In the genomic region with DNA sequence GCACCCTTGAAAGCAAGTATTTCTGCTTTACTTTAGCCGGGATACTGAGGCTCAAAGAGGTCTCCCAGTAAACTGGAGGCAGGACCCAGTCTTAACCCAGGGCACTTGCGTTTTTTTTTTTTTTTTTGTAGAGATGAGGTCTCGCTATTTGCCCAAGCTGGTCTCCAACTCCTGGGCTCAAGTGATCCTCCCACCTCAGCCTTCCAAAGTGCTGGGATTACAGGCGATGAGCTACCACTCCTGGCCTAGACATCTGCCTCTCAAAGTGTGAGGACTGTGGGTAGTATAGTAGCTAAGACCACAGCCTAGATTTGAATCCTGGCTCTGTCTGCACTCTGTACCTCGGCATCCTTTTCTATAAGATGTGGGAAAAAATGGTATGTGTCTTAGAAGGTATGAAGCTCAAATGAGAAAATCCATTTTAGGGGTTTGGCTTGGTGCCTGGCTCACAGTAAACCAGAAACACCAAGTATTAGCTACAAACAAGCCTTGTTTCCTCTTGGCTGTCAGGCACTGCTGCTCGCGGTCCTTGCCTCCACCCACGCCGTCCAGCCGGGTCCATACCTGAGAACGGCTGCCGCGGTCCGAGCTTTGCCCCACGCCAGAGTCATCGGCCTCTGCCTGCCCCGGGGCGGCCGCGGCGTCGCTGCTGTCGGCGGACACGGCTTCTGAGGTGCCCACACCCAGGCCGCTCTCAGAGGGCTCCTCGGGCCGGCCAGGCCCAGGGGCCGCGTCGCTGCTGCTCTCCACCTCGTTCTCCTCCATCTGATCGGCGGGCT, we compare ENCODE assay signal across 1 cellular context.
TF ChIP-seq lines count a peak whose summit lies in the region.

No MANE protein-coding gene starts in this region.

TF ChIP-seq in HepG2, 621 proteins besides CTCF, POLR2A, EP300 and RAD21 (continued from another document and continues in another):
- TF ChIP-seq, protein P1, sequence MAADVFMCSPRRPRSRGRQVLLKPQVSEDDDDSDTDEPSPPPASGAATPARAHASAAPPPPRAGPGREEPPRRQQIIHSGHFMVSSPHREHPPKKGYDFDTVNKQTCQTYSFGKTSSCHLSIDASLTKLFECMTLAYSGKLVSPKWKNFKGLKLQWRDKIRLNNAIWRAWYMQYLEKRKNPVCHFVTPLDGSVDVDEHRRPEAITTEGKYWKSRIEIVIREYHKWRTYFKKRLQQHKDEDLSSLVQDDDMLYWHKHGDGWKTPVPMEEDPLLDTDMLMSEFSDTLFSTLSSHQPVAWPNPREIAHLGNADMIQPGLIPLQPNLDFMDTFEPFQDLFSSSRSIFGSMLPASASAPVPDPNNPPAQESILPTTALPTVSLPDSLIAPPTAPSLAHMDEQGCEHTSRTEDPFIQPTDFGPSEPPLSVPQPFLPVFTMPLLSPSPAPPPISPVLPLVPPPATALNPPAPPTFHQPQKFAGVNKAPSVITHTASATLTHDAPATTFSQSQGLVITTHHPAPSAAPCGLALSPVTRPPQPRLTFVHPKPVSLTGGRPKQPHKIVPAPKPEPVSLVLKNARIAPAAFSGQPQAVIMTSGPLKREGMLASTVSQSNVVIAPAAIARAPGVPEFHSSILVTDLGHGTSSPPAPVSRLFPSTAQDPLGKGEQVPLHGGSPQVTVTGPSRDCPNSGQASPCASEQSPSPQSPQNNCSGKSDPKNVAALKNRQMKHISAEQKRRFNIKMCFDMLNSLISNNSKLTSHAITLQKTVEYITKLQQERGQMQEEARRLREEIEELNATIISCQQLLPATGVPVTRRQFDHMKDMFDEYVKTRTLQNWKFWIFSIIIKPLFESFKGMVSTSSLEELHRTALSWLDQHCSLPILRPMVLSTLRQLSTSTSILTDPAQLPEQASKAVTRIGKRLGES (CRISPR knock-in tag; IDR thresholded peaks at IDR 0.05; ENCODE audit: borderline replicate concordance) = no peak
- TF ChIP-seq ZNF10 (CRISPR knock-in tag; IDR thresholded peaks at IDR 0.05; ENCODE audit: borderline replicate concordance, low read depth) (peak; percentile 66; the same call in 1 of the 2 replicates), NFIB (CRISPR knock-in tag; IDR thresholded peaks at IDR 0.05; ENCODE audit: borderline replicate concordance) (0 out of 2 replicates have a peak, but pooled peaks have one; percentile 61), ZNF598 (CRISPR knock-in tag; IDR thresholded peaks at IDR 0.05; ENCODE audit: borderline replicate concordance) (peak; percentile 7; the same call in 1 of the 2 replicates), TCF12 (IDR thresholded peaks at IDR 0.05) (no peak), TCF12 (CRISPR knock-in tag; IDR thresholded peaks at IDR 0.05) (peak; percentile 60; the same call in 1 of the 2 replicates), ZNF383 (CRISPR knock-in tag; IDR thresholded peaks at IDR 0.05; ENCODE audit: borderline replicate concordance) (peak; percentile 27; the same call in 1 of the 2 replicates), CHD2 (IDR thresholded peaks at IDR 0.05; ENCODE audit: low read depth, low read length) (no peak), ZNF570 (CRISPR knock-in tag; IDR thresholded peaks at IDR 0.05; ENCODE audit: borderline replicate concordance) (0 out of 2 replicates have a peak, but pooled peaks have one; percentile 16), ZNF678 (CRISPR knock-in tag; IDR thresholded peaks at IDR 0.05) (0 out of 2 replicates have a peak, but pooled peaks have one; percentile 94), GMEB2 (CRISPR knock-in tag; IDR thresholded peaks at IDR 0.05; ENCODE audit: low read depth) (no peak), CENPX (CRISPR knock-in tag; IDR thresholded peaks at IDR 0.05) (no peak), ARID3A (IDR thresholded peaks at IDR 0.05; ENCODE audit: low read depth, low read length) (no peak), KDM1A (CRISPR knock-in tag; IDR thresholded peaks at IDR 0.05) (no peak), MED8 (CRISPR knock-in tag; IDR thresholded peaks at IDR 0.05; ENCODE audit: insufficient replicate concordance) (peak; percentile 15), ZSCAN30 (CRISPR knock-in tag; IDR thresholded peaks at IDR 0.05) (no peak), ZNF317 (CRISPR knock-in tag; IDR thresholded peaks at IDR 0.05) (peak; percentile 10; the same call in 1 of the 2 replicates), ZBTB20 (CRISPR knock-in tag; IDR thresholded peaks at IDR 0.05; ENCODE audit: borderline replicate concordance, low read depth) (no peak), ZZZ3 (CRISPR knock-in tag; IDR thresholded peaks at IDR 0.05; ENCODE audit: borderline replicate concordance) (no peak), ZKSCAN5 (CRISPR knock-in tag; IDR thresholded peaks at IDR 0.05) (no peak), GATAD2A (CRISPR knock-in tag; IDR thresholded peaks at IDR 0.05) (no peak), MBNL3 (CRISPR knock-in tag; conservative IDR thresholded peaks at IDR 0.05) (no peak), ZFP36L2 (CRISPR knock-in tag; IDR thresholded peaks at IDR 0.05) (peak; percentile 46; the same call in 1 of the 2 replicates), ZNF3 (CRISPR knock-in tag; IDR thresholded peaks at IDR 0.05) (no peak), ZNF512 (CRISPR knock-in tag; IDR thresholded peaks at IDR 0.05) (no peak), CBFB (CRISPR knock-in tag; IDR thresholded peaks at IDR 0.05) (no peak), RORA (CRISPR knock-in tag; IDR thresholded peaks at IDR 0.05) (no peak), HMGA1 (CRISPR knock-in tag; conservative IDR thresholded peaks at IDR 0.05) (no peak), ARNT2 (CRISPR knock-in tag; IDR thresholded peaks at IDR 0.05; ENCODE audit: low read depth) (peak; percentile 59; the same call in 1 of the 2 replicates), ZNF549 (CRISPR knock-in tag; IDR thresholded peaks at IDR 0.05) (no peak)
- TF ChIP-seq, protein P2, sequence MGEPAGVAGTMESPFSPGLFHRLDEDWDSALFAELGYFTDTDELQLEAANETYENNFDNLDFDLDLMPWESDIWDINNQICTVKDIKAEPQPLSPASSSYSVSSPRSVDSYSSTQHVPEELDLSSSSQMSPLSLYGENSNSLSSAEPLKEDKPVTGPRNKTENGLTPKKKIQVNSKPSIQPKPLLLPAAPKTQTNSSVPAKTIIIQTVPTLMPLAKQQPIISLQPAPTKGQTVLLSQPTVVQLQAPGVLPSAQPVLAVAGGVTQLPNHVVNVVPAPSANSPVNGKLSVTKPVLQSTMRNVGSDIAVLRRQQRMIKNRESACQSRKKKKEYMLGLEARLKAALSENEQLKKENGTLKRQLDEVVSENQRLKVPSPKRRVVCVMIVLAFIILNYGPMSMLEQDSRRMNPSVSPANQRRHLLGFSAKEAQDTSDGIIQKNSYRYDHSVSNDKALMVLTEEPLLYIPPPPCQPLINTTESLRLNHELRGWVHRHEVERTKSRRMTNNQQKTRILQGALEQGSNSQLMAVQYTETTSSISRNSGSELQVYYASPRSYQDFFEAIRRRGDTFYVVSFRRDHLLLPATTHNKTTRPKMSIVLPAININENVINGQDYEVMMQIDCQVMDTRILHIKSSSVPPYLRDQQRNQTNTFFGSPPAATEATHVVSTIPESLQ (CRISPR knock-in tag; conservative IDR thresholded peaks at IDR 0.05) = no peak
- TF ChIP-seq, protein P3, sequence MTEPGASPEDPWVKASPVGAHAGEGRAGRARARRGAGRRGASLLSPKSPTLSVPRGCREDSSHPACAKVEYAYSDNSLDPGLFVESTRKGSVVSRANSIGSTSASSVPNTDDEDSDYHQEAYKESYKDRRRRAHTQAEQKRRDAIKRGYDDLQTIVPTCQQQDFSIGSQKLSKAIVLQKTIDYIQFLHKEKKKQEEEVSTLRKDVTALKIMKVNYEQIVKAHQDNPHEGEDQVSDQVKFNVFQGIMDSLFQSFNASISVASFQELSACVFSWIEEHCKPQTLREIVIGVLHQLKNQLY (CRISPR knock-in tag; IDR thresholded peaks at IDR 0.05) = no peak
- TF ChIP-seq, protein P4, sequence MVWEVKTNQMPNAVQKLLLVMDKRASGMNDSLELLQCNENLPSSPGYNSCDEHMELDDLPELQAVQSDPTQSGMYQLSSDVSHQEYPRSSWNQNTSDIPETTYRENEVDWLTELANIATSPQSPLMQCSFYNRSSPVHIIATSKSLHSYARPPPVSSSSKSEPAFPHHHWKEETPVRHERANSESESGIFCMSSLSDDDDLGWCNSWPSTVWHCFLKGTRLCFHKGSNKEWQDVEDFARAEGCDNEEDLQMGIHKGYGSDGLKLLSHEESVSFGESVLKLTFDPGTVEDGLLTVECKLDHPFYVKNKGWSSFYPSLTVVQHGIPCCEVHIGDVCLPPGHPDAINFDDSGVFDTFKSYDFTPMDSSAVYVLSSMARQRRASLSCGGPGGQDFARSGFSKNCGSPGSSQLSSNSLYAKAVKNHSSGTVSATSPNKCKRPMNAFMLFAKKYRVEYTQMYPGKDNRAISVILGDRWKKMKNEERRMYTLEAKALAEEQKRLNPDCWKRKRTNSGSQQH (CRISPR knock-in tag; IDR thresholded peaks at IDR 0.05; ENCODE audit: low read depth) = 0 out of 2 replicates have a peak, but pooled peaks have one; percentile 10
- TF ChIP-seq, protein P5, sequence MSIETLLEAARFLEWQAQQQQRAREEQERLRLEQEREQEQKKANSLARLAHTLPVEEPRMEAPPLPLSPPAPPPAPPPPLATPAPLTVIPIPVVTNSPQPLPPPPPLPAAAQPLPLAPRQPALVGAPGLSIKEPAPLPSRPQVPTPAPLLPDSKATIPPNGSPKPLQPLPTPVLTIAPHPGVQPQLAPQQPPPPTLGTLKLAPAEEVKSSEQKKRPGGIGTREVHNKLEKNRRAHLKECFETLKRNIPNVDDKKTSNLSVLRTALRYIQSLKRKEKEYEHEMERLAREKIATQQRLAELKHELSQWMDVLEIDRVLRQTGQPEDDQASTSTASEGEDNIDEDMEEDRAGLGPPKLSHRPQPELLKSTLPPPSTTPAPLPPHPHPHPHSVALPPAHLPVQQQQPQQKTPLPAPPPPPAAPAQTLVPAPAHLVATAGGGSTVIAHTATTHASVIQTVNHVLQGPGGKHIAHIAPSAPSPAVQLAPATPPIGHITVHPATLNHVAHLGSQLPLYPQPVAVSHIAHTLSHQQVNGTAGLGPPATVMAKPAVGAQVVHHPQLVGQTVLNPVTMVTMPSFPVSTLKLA (IDR thresholded peaks at IDR 0.05) = no peak
- TF ChIP-seq, protein P6, sequence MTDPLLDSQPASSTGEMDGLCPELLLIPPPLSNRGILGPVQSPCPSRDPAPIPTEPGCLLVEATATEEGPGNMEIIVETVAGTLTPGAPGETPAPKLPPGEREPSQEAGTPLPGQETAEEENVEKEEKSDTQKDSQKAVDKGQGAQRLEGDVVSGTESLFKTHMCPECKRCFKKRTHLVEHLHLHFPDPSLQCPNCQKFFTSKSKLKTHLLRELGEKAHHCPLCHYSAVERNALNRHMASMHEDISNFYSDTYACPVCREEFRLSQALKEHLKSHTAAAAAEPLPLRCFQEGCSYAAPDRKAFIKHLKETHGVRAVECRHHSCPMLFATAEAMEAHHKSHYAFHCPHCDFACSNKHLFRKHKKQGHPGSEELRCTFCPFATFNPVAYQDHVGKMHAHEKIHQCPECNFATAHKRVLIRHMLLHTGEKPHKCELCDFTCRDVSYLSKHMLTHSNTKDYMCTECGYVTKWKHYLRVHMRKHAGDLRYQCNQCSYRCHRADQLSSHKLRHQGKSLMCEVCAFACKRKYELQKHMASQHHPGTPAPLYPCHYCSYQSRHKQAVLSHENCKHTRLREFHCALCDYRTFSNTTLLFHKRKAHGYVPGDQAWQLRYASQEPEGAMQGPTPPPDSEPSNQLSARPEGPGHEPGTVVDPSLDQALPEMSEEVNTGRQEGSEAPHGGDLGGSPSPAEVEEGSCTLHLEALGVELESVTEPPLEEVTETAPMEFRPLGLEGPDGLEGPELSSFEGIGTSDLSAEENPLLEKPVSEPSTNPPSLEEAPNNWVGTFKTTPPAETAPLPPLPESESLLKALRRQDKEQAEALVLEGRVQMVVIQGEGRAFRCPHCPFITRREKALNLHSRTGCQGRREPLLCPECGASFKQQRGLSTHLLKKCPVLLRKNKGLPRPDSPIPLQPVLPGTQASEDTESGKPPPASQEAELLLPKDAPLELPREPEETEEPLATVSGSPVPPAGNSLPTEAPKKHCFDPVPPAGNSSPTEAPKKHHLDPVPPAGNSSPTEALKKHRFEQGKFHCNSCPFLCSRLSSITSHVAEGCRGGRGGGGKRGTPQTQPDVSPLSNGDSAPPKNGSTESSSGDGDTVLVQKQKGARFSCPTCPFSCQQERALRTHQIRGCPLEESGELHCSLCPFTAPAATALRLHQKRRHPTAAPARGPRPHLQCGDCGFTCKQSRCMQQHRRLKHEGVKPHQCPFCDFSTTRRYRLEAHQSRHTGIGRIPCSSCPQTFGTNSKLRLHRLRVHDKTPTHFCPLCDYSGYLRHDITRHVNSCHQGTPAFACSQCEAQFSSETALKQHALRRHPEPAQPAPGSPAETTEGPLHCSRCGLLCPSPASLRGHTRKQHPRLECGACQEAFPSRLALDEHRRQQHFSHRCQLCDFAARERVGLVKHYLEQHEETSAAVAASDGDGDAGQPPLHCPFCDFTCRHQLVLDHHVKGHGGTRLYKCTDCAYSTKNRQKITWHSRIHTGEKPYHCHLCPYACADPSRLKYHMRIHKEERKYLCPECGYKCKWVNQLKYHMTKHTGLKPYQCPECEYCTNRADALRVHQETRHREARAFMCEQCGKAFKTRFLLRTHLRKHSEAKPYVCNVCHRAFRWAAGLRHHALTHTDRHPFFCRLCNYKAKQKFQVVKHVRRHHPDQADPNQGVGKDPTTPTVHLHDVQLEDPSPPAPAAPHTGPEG (CRISPR knock-in tag; IDR thresholded peaks at IDR 0.05) = 0 out of 2 replicates have a peak, but pooled peaks have one; percentile 16
